28 cellular contexts compared by ENCODE assay signal in the genomic region with DNA sequence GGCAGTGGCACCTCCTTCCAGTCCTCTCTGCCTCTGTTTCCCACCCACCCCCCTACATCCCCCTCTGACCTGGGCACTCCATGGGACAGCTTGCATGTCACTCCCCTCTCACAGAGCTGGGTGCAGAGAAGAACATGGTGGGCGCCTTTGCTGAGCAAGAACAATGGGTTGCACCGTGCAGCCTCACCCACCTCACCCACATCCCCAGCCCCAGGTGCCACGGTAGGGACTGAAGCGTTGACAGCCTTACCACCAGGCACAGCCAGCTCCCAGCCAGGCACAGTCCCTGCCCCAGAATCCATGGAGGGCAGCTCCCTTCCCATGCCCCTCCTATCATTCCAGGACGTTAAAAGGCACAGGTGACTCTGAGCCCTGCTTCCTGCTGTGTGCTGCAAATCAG.
"Had no signal": no experiment of that assay in that cellular context is flagged by ENCODE, and none has a peak within 500 bp of the region (broad histone marks: within the 10 kb centered on the region; RNA-seq: fewer than 3 reads in every experiment).

No MANE protein-coding gene starts in this region.

- H3K9me3 ChIP-seq: colonic mucosa, esophagus muscularis mucosa, esophagus squamous epithelium, gastrocnemius medialis, gastroesophageal sphincter, heart left ventricle, heart right ventricle had no signal

- H3K4me1 Mint-ChIP-seq: endodermal cell had no signal

- H3K9me3 Mint-ChIP-seq: dendritic cell treated with granulocyte-macrophage colony-stimulating factor and Interleukin-4, amounts not matched to agents 40 ng/mL and 50 ng/mL, for 4 days had no signal

- H3K27ac ChIP-seq: colonic mucosa, coronary artery, dorsolateral prefrontal cortex, epithelial cell of prostate, esophagus muscularis mucosa, esophagus squamous epithelium, foreskin keratinocyte, gastrocnemius medialis, gastroesophageal sphincter, heart left ventricle, heart right ventricle had no signal

- DNase-seq: colonic mucosa; cortex of kidney; dermis blood vessel endothelial cell; effector CD4-positive, alpha-beta T cell; effector CD8-positive, alpha-beta T cell; effector memory CD4-positive, alpha-beta T cell; effector memory CD8-positive, alpha-beta T cell; endodermal cell; erythroblast; esophagus squamous epithelium; foreskin fibroblast; foreskin keratinocyte; foreskin melanocyte; gastrocnemius medialis; glutamatergic neuron; head of caudate nucleus; heart left ventricle; heart right ventricle had no signal

- H3K4me1 ChIP-seq: colonic mucosa, esophagus muscularis mucosa, esophagus squamous epithelium, foreskin keratinocyte, gastrocnemius medialis, gastroesophageal sphincter, heart left ventricle, heart right ventricle had no signal

- H3K27ac Mint-ChIP-seq: dendritic cell treated with granulocyte-macrophage colony-stimulating factor and Interleukin-4, amounts not matched to agents 40 ng/mL and 50 ng/mL, for 4 days; effector memory CD8-positive, alpha-beta T cell; endodermal cell had no signal

- H3K4me3 ChIP-seq: colonic mucosa, coronary artery, dorsolateral prefrontal cortex, esophagus muscularis mucosa, esophagus squamous epithelium, gastrocnemius medialis, gastroesophageal sphincter, heart left ventricle, heart right ventricle had no signal

- H3K36me3 ChIP-seq: colonic mucosa, esophagus muscularis mucosa, esophagus squamous epithelium, gastrocnemius medialis, gastroesophageal sphincter, heart left ventricle, heart right ventricle had no signal

- H3K27me3 Mint-ChIP-seq: dendritic cell treated with granulocyte-macrophage colony-stimulating factor and Interleukin-4, amounts not matched to agents 40 ng/mL and 50 ng/mL, for 4 days had no signal

- H3K27me3 ChIP-seq: colonic mucosa, dorsolateral prefrontal cortex, foreskin keratinocyte, gastrocnemius medialis had no signal

- FAIRE-seq: colon, endometrium, endothelial cell of umbilical vein, frontal cortex had no signal

- H3K4me3 Mint-ChIP-seq: dendritic cell treated with granulocyte-macrophage colony-stimulating factor and Interleukin-4, amounts not matched to agents 40 ng/mL and 50 ng/mL, for 4 days; effector memory CD8-positive, alpha-beta T cell; endodermal cell had no signal
